9 cellular contexts compared by ENCODE assay signal in genomic region chr10:42754155-42755027, GRCh38. TPM values are rescaled to one million over a fixed set of nuclear protein-coding genes. Genes with fewer than 3 reads are reported as not detected.
A peak's percentile ranks its signal among the peaks of the same experiment; 100 is the strongest.
DNase-seq lines count a peak whose midpoint lies in the region; ATAC-seq and TF ChIP-seq lines count a peak whose summit lies in the region.
"Had no signal": no experiment of that assay in that cellular context is flagged by ENCODE, and none has a peak within 500 bp of the region (broad histone marks: within the 10 kb centered on the region; RNA-seq: fewer than 3 reads in every experiment).

No MANE protein-coding gene starts in this region.

- H3K4me3 ChIP-seq in AG10803 (ENCODE audit: low read length): peak overlapping the region; percentile 46
- H3K4me3 ChIP-seq in HFF-Myc (replicated peaks; ENCODE audit: low read depth, low read length): peak overlapping the region; percentile 28
- peak overlapping the region; percentile 44 for H3K4me3 ChIP-seq in fibroblast of pulmonary artery (replicated peaks; ENCODE audit: low read depth, low read length)
- H3K4me3 ChIP-seq in neuronal stem cell (ENCODE audit: low read length in 2 of 2): peak overlapping the region; percentile 46 to 76

- peak overlapping the region; percentile 89 for H3K23ac ChIP-seq in neuronal stem cell (ENCODE audit: low read depth, low read length, poor library complexity)

- H2BK15ac ChIP-seq in neuronal stem cell (ENCODE audit: low read length): no peak overlapping the region

- no CpG with 5 or more reads among the region's 89 CpGs for WGBS in neuronal stem cell (ENCODE audit: extremely low coverage in 2 of 2, insufficient read length in 2 of 2, insufficient replicate concordance in 1 of 2), 2 donors

- H3K4me1 ChIP-seq in neuronal stem cell (ENCODE audit: control insufficient read depth in 2 of 2, insufficient read depth in 1 of 2, low read depth in 1 of 2, low read length in 2 of 2): peaks cover 0 to 2% of the 10 kb centered on the region in 2 donors

- peak overlapping the region; percentile 80 for H3K4me2 ChIP-seq in neuronal stem cell (ENCODE audit: insufficient read depth, low read length, poor library complexity, severe bottlenecking)

- TF ChIP-seq CTCF in AG10803 (conservative IDR thresholded peaks at IDR 0.05; ENCODE audit: low read length) (no peak), HFF-Myc (IDR thresholded peaks at IDR 0.05; ENCODE audit: low read depth, low read length, missing control alignments) (no peak), fibroblast of pulmonary artery (IDR thresholded peaks at IDR 0.05; ENCODE audit: low read length, missing control alignments) (no peak)

- H2BK120ac ChIP-seq in neuronal stem cell (ENCODE audit: low read depth, low read length): no peak overlapping the region

- H3K4ac ChIP-seq in neuronal stem cell (ENCODE audit: low read length): no peak overlapping the region

- DNase-seq in AG10803 (ENCODE audit: low read depth): no peak
- DNase-seq in HFF-Myc (ENCODE audit: extremely low read depth, low read depth): no peak
- peak; percentile 42 for DNase-seq in activated T-cell treated with anti-CD3 and anti-CD28 coated beads, Interleukin-2, amount 50 U/mL, for 1 hour
- peak; percentile 9 for DNase-seq in fibroblast of pulmonary artery (ENCODE audit: low read depth)
- DNase-seq in neuronal stem cell (ENCODE audit: low spot score): peak; percentile 30

- peak overlapping the region; percentile 38 for H3K14ac ChIP-seq in neuronal stem cell (ENCODE audit: low read length)

- H4K8ac ChIP-seq in neuronal stem cell (ENCODE audit: low read depth, low read length): no peak overlapping the region

- H2BK5ac ChIP-seq in neuronal stem cell (ENCODE audit: low read length): no peak overlapping the region

- H3K18ac ChIP-seq in neuronal stem cell (ENCODE audit: low read length): peak overlapping the region; percentile 89

- no peaks in the 10 kb centered on the region for H3K79me1 ChIP-seq in neuronal stem cell (ENCODE audit: low read depth, low read length)

- no peak overlapping the region for H2BK12ac ChIP-seq in neuronal stem cell (ENCODE audit: low read length)

- H4K91ac ChIP-seq in neuronal stem cell (ENCODE audit: low read depth, low read length, poor library complexity): no peak overlapping the region

- H3K36me3 ChIP-seq in neuronal stem cell (replicated peaks in 1 of 2; ENCODE audit: control insufficient read depth in 2 of 2, insufficient read depth in 2 of 2, low read length in 2 of 2): no peaks in the 10 kb centered on the region

- H3K9me3 ChIP-seq in neuronal stem cell (replicated peaks in 1 of 2; ENCODE audit: control insufficient read depth in 2 of 2, insufficient read depth in 1 of 2, low read depth in 1 of 2, low read length in 2 of 2): peaks cover 0 to 4% of the 10 kb centered on the region in 2 donors

- H2AFZ ChIP-seq in neuronal stem cell (ENCODE audit: low read length): peak overlapping the region; percentile 97

- peak overlapping the region; percentile 44 for H3K9ac ChIP-seq in neuronal stem cell (ENCODE audit: low read depth, low read length, poor library complexity)

- no peak overlapping the region for H2AK5ac ChIP-seq in neuronal stem cell (ENCODE audit: low read depth, low read length)

- H3K27ac ChIP-seq in neuronal stem cell (replicated peaks; ENCODE audit: low read length): no peak overlapping the region
- H3K27ac ChIP-seq: epithelial cell of prostate had no signal

- H3K27me3 ChIP-seq in neuronal stem cell (ENCODE audit: control insufficient read depth in 3 of 3, insufficient read depth in 3 of 3, low read depth in 1 of 3, low read length in 3 of 3): peaks cover 20 to 81% (median 56%) of the 10 kb centered on the region in 3 experiments

- ATAC-seq in HG03039 (IDR thresholded peaks at IDR 0.05; ENCODE audit: unreplicated experiment) (no peak), HG03196 (IDR thresholded peaks at IDR 0.05; ENCODE audit: unreplicated experiment) (no peak), GM19324 (IDR thresholded peaks at IDR 0.05; ENCODE audit: low FRiP score, unreplicated experiment) (no peak)

RNA-seq across cellular contexts. Expression of gene BMS1, which starts 28.2 kb away (rescaled TPM):
- polyA plus RNA-seq in neuronal stem cell (2013, experiment 1 of 2): 17.2 TPM
- 16.7 TPM for polyA plus RNA-seq in neuronal stem cell (2013, experiment 2 of 2)

Comparison
In these comparisons a context has a peak if more than half of its experiments do, and no peak if none do; other contexts are left out.
1. DNase-seq: peak in activated T-cell treated with anti-CD3 and anti-CD28 coated beads, Interleukin-2, amount 50 U/mL, for 1 hour (single experiment), fibroblast of pulmonary artery (single experiment) and neuronal stem cell (single experiment); none in AG10803 (single experiment) and HFF-Myc (single experiment).
2. Peak in every context shown above with its lines, with median percentiles within 50 percentile points of each other: H3K4me3 ChIP-seq.